ENCODE assay signal across 16 cellular contexts in the genomic region with DNA sequence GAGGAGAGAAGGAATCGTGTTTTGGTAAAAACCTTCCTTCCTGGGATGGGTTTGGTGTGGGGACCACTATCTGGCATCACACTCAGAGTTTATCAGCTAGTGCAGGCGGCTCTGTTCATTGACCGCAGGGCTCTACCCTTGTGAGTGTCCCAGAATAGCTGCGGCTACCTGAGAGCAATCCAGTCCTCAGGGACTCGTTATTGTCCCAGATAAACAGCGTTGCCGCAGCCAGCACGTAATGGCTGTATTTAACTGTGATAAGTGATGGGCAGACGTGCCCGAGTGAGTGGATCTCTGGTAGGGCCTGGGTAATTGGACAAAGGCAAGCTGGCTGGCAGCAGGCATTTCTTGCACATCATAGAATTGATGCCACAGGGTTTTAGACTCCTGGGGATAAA.
A peak's percentile ranks its signal among the peaks of the same experiment; 100 is the strongest.
DNase-seq lines count a peak whose midpoint lies in the region; ATAC-seq and TF ChIP-seq lines count a peak whose summit lies in the region.
"Had no signal": no experiment of that assay in that cellular context is flagged by ENCODE, and none has a peak within 500 bp of the region (broad histone marks: within the 10 kb centered on the region; RNA-seq: fewer than 3 reads in every experiment).

No MANE protein-coding gene starts in this region.

- TF ChIP-seq CTCF in heart left ventricle (IDR thresholded peaks at IDR 0.05), result no peak

- H3K27ac Mint-ChIP-seq in activated naive CD4-positive, alpha-beta T cell treated with anti-CD3 and anti-CD28 coated beads, Interleukin-2, amount 50 U/mL, for 72 hours, result no peak overlapping the region
- H3K27ac Mint-ChIP-seq: activated B cell treated with CpG ODN at 0.5 μM for 24 hours had no signal

- no peaks in the 10 kb centered on the region for H3K9me3 Mint-ChIP-seq in activated naive CD4-positive, alpha-beta T cell treated with anti-CD3 and anti-CD28 coated beads, Interleukin-2, amount 50 U/mL, for 72 hours
- H3K9me3 Mint-ChIP-seq: activated B cell treated with CpG ODN at 0.5 μM for 24 hours had no signal

- H3K9me3 ChIP-seq in heart left ventricle, result peaks cover 0 to 7% (median 0%) of the 10 kb centered on the region in 12 donors
- H3K9me3 ChIP-seq: ovary, thyroid gland had no signal

- peak overlapping the region in 7 of 12 donors; percentile 8 to 74 (median 55) for H3K27ac ChIP-seq in heart left ventricle
- H3K27ac ChIP-seq in caudate nucleus (ENCODE audit: low read depth, low read length), result no peak overlapping the region
- H3K27ac ChIP-seq: KMS-11, ovary, PC-9, thyroid gland had no signal

- H3K36me3 ChIP-seq in heart left ventricle, result peaks cover 0 to under 1% (median 0%) of the 10 kb centered on the region in 9 donors
- H3K36me3 ChIP-seq: ovary, thyroid gland had no signal

- no peak for TF ChIP-seq POLR2A in heart left ventricle (IDR thresholded peaks at IDR 0.05)

- DNase-seq in DMS153 (lab: John Stamatoyannopoulos, UW), result peak; percentile 96
- DNase-seq in NCI-H1436 (lab: John Stamatoyannopoulos, UW), result peak; percentile 83
- DNase-seq in NCI-H774 (lab: John Stamatoyannopoulos, UW), result peak; percentile 85
- DNase-seq in heart left ventricle, result peak; percentile 55 to 87 (median 65)
- DNase-seq in SHP77 treated with DMSO at 0.1 percent for 48 hours (lab: John Stamatoyannopoulos, UW), result no peak
- DNase-seq in activated naive CD4-positive, alpha-beta T cell treated with anti-CD3 and anti-CD28 coated beads, Interleukin-2, amount 50 U/mL, for 72 hours (ENCODE audit: low spot score in 2 of 2), result no peak
- no peak for DNase-seq in NOMO-1 treated with DMSO at 0.1 percent for 48 hours (lab: John Stamatoyannopoulos, UW; ENCODE audit: unreplicated experiment)
- no peak for DNase-seq in caudate nucleus (lab: John Stamatoyannopoulos, UW)
- DNase-seq: activated B cell treated with CpG ODN at 0.5 μM for 24 hours; activated CD8-positive, alpha-beta memory T cell treated with anti-CD3 and anti-CD28 coated beads for 24 hours; ovary; SW 1271; thyroid gland had no signal

- intact Hi-C loops in heart left ventricle (cut with DNase I), result loop anchor here in 4 of 10 donors (10.0 kb wide), 3 partner anchors 158 to 198 kb away; partner anchors contain the start of genes SOBP (in 3 of the 4) and PDSS2 (in 1 of the 4)

- H3K36me3 Mint-ChIP-seq in activated naive CD4-positive, alpha-beta T cell treated with anti-CD3 and anti-CD28 coated beads, Interleukin-2, amount 50 U/mL, for 72 hours, result no peaks in the 10 kb centered on the region

- H3K4me3 ChIP-seq in heart left ventricle, result no peak overlapping the region
- H3K4me3 ChIP-seq: ovary, PC-9, smooth muscle cell, thyroid gland had no signal

- peaks cover 0 to 47% (median 18%) of the 10 kb centered on the region in 12 donors for H3K4me1 ChIP-seq in heart left ventricle

- H3K27me3 ChIP-seq in heart left ventricle, result no peaks in the 10 kb centered on the region
- H3K27me3 ChIP-seq: ovary, thyroid gland had no signal

- peak; percentile 92 to 94 (median 92) for ATAC-seq in heart left ventricle
- ATAC-seq in activated naive CD4-positive, alpha-beta T cell treated with anti-CD3 and anti-CD28 coated beads, Interleukin-2, amount 50 U/mL, for 72 hours, result no peak

- 47 to 66% (median 57%) methylated on average over 10 of the region's 10 CpGs for WGBS in heart left ventricle, 4 donors

Comparison
In these comparisons a context has a peak if more than half of its experiments do, and no peak if none do; other contexts are left out.
1. DNase-seq: peak in DMS153 (single experiment), NCI-H1436 (single experiment), NCI-H774 (single experiment) and heart left ventricle (5 of 5); none in SHP77 treated with DMSO at 0.1 percent for 48 hours (single experiment), activated naive CD4-positive, alpha-beta T cell treated with anti-CD3 and anti-CD28 coated beads, Interleukin-2, amount 50 U/mL, for 72 hours (0 of 2), NOMO-1 treated with DMSO at 0.1 percent for 48 hours (single experiment) and caudate nucleus (0 of 61).
2. ATAC-seq: peak in heart left ventricle (4 of 4); none in activated naive CD4-positive, alpha-beta T cell treated with anti-CD3 and anti-CD28 coated beads, Interleukin-2, amount 50 U/mL, for 72 hours (0 of 2).